1 cellular context compared by ENCODE assay signal in the genomic region with DNA sequence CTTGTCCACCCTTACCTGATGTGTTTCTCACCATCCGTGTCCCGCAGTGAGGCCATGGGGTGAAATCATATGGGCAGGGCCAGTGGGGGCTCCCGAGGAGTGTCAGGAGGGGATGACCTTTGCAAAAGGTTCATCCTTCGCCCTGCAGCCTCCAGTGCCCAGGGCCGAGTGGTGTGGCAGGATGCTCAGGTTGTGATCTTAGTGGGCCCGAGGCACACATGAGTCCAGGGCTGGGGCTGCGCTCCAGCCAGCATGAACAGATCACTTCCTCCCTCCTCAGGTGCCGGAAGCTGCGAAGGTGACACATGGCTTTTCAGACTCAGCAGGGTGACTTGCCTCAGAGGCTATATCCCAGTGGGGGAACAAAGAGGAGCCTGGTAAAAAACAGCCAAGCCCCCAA.
TF ChIP-seq lines count a peak whose summit lies in the region.

No MANE protein-coding gene starts in this region.

TF ChIP-seq in HepG2, 621 proteins besides CTCF, POLR2A, EP300 and RAD21:
- TF ChIP-seq, protein P1, sequence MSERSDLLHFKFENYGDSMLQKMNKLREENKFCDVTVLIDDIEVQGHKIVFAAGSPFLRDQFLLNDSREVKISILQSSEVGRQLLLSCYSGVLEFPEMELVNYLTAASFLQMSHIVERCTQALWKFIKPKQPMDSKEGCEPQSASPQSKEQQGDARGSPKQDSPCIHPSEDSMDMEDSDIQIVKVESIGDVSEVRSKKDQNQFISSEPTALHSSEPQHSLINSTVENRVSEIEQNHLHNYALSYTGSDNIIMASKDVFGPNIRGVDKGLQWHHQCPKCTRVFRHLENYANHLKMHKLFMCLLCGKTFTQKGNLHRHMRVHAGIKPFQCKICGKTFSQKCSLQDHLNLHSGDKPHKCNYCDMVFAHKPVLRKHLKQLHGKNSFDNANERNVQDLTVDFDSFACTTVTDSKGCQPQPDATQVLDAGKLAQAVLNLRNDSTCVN (CRISPR knock-in tag; IDR thresholded peaks at IDR 0.05; ENCODE audit: borderline replicate concordance), result no peak
- TF ChIP-seq ZFP1 (CRISPR knock-in tag; IDR thresholded peaks at IDR 0.05) (no peak), SRSF9 (IDR thresholded peaks at IDR 0.05; ENCODE audit: borderline replicate concordance, insufficient read depth, low read depth, low read length, poor library complexity, severe bottlenecking) (no peak), ZNF773 (CRISPR knock-in tag; IDR thresholded peaks at IDR 0.05; ENCODE audit: borderline replicate concordance) (no peak), RFXANK (CRISPR knock-in tag; IDR thresholded peaks at IDR 0.05) (no peak)
- TF ChIP-seq, protein P2, sequence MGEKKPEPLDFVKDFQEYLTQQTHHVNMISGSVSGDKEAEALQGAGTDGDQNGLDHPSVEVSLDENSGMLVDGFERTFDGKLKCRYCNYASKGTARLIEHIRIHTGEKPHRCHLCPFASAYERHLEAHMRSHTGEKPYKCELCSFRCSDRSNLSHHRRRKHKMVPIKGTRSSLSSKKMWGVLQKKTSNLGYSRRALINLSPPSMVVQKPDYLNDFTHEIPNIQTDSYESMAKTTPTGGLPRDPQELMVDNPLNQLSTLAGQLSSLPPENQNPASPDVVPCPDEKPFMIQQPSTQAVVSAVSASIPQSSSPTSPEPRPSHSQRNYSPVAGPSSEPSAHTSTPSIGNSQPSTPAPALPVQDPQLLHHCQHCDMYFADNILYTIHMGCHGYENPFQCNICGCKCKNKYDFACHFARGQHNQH (CRISPR knock-in tag; IDR thresholded peaks at IDR 0.05), result no peak
